In genomic region chr18:55509631-55510372, GRCh38 we compare ENCODE assay signal across 8 cellular contexts.
DNase-seq lines count a peak whose midpoint lies in the region; ATAC-seq and TF ChIP-seq lines count a peak whose summit lies in the region.

No MANE protein-coding gene starts in this region.

- H3K27ac ChIP-seq in RWPE2 (ENCODE audit: poor library complexity, severe bottlenecking), result peak overlapping the region; percentile 9
- H3K27ac ChIP-seq in stomach, result peak overlapping the region; percentile 38 to 82 (median 65)

- no peak for TF ChIP-seq CTCF in RWPE2 (IDR thresholded peaks at IDR 0.05; ENCODE audit: poor library complexity, severe bottlenecking)
- TF ChIP-seq CTCF in stomach (IDR thresholded peaks at IDR 0.05), result no peak

- H3K4me3 ChIP-seq in RWPE2 (ENCODE audit: severe bottlenecking) (no peak overlapping the region), stomach (peak overlapping the region in 1 of 4 donors; percentile 5)

- H3K4me1 ChIP-seq in RWPE2 (ENCODE audit: insufficient read depth, poor library complexity, severe bottlenecking), result peaks cover 4% of the 10 kb centered on the region
- H3K4me1 ChIP-seq in stomach, result peaks cover 0 to 23% (median 4%) of the 10 kb centered on the region in 4 donors

- H3K27me3 ChIP-seq in RWPE2 (ENCODE audit: insufficient read depth, poor library complexity, severe bottlenecking) (no peaks in the 10 kb centered on the region), stomach (no peaks in the 10 kb centered on the region)

- intact Hi-C loops in left cardiac atrium (cut with DNase I) (loop anchor here in 1 of 2 donors (10.0 kb wide), 1 partner anchor 75 kb away; the partner anchor contains the start of gene TCF4), stomach (cut with DNase I; ENCODE audit: low total_unique reads) (no loop called here)

- 32 to 41% (median 38%) methylated on average over 4 of the region's 4 CpGs for WGBS in stomach, 5 donors

- DNase-seq in RWPE2 (ENCODE audit: low spot score) (no peak), left cardiac atrium (no peak), stomach (no peak), NCI-H748 treated with DMSO at 0.1 percent for 48 hours (lab: John Stamatoyannopoulos, UW) (no peak), GF-D8 (lab: John Stamatoyannopoulos, UW) (no peak), COLO829 (ENCODE audit: low spot score) (no peak)

- TF ChIP-seq POLR2A in stomach (IDR thresholded peaks at IDR 0.05), result no peak

- ATAC-seq in GM19023 (IDR thresholded peaks at IDR 0.05; ENCODE audit: unreplicated experiment) (peak; percentile 92), HG02885 (IDR thresholded peaks at IDR 0.05; ENCODE audit: poor library complexity, unreplicated experiment) (peak; percentile 95), RWPE2 (ENCODE audit: low read depth) (peak; percentile 53; the same call in 1 of the 3 replicates), left cardiac atrium (peak; percentile 50 to 69)

- H3K9me3 ChIP-seq in RWPE2 (ENCODE audit: severe bottlenecking) (no peaks in the 10 kb centered on the region), stomach (no peaks in the 10 kb centered on the region)

- H3K36me3 ChIP-seq in RWPE2 (ENCODE audit: low read depth) (no peaks in the 10 kb centered on the region), stomach (no peaks in the 10 kb centered on the region)

- TF ChIP-seq EP300 in stomach (IDR thresholded peaks at IDR 0.05), result no peak
